33 cellular contexts compared by ENCODE assay signal in genomic region chr20:3754258-3754595, GRCh38. TPM values are rescaled to one million over a fixed set of nuclear protein-coding genes. Genes with fewer than 3 reads are reported as not detected.
"Had no signal": no experiment of that assay in that cellular context is flagged by ENCODE, and none has a peak within 500 bp of the region (broad histone marks: within the 10 kb centered on the region; RNA-seq: fewer than 3 reads in every experiment).

No MANE protein-coding gene starts in this region.

- H3K27me3 ChIP-seq: brain microvascular endothelial cell, MG63 had no signal

- H3K27ac ChIP-seq: brain microvascular endothelial cell, WERI-Rb-1 had no signal

- H3K36me3 ChIP-seq: MG63 had no signal

- H3K9me3 ChIP-seq: MG63 had no signal

- DNase-seq: activated CD4-positive, alpha-beta memory T cell treated with anti-CD3 and anti-CD28 coated beads, Interleukin-2, amount 10 ng/mL, durations not matched to agents 7 days and 5 days; activated CD4-positive, alpha-beta T cell treated with anti-CD3 and anti-CD28 coated beads for 1 hour; activated CD4-positive, alpha-beta T cell treated with anti-CD3 and anti-CD28 coated beads for 48 hours; activated CD4-positive, CD25-positive, alpha-beta regulatory T cell; activated CD8-positive, alpha-beta memory T cell treated with anti-CD3 and anti-CD28 coated beads for 24 hours; activated CD8-positive, alpha-beta memory T cell treated with anti-CD3 and anti-CD28 coated beads, Interleukin-2, amount 10 ng/mL, durations not matched to agents 7 days and 5 days; activated effector memory CD4-positive, alpha-beta T cell treated with Interleukin-2 at 50 U/mL for 16 hours; activated naive CD4-positive, alpha-beta T cell treated with anti-CD3 and anti-CD28 coated beads, Interleukin-2, amount 10 ng/mL, durations not matched to agents 7 days and 5 days; activated naive CD8-positive, alpha-beta T cell treated with anti-CD3 and anti-CD28 coated beads, Interleukin-2, amount 50 U/mL, for 24 hours; activated T-cell treated with anti-CD3 and anti-CD28 coated beads, Interleukin-2, amount 50 U/mL, for 1 hour; amniotic stem cell; aorta; brain microvascular endothelial cell; Kasumi-1; KG1; MG63; NCI-H1048; NCI-H1105 treated with DMSO at 0.1 percent for 48 hours; NCI-H1436 treated with DMSO at 0.1 percent for 48 hours; NCI-H1694 treated with DMSO at 0.1 percent for 48 hours; NCI-H2029; NCI-H345; NCI-H524 treated with DMSO at 0.1 percent for 48 hours; SIG-M5; SW 1271; T1000; WERI-Rb-1 had no signal

- H3K4me3 ChIP-seq: MG63 had no signal

- ATAC-seq: activated CD8-positive, alpha-beta memory T cell treated with anti-CD3 and anti-CD28 coated beads, Interleukin-2, amount 10 ng/mL, durations not matched to agents 7 days and 5 days; activated naive CD8-positive, alpha-beta T cell treated with anti-CD3 and anti-CD28 coated beads, Interleukin-2, amount 50 U/mL, for 24 hours; Panc1 had no signal

RNA-seq across cellular contexts. Expression of gene HSPA12B, which starts 21.7 kb away (rescaled TPM):
- total RNA-seq: activated CD8-positive, alpha-beta memory T cell treated with anti-CD3 and anti-CD28 coated beads, Interleukin-2, amount 10 ng/mL, durations not matched to agents 7 days and 5 days; activated T-helper 1 cell treated with anti-CD3 and anti-CD28 coated beads, Interleukin-12 subunit alpha, Interleukin-12 subunit beta, Interleukin-2, Interleukin-4 antibody, amounts not matched to agents 30 ng/mL and 10 ng/mL and 1 ng/mL, durations not matched to agents 14 hours and 24 hours and 36 hours; NCI-H460; RPMI7951; T-helper 1 cell treated with Interleukin-12 subunit alpha and Interleukin-12 subunit beta and Interleukin-4 antibody, amounts not matched to agents 30 ng/mL and 1 ng/mL, for 36 hours; T-helper 2 cell treated with Interferon-gamma antibody and Interleukin-4, amounts not matched to agents 100 ng/mL and 5 ng/mL, for 36 hours had no signal

RNA-seq across cellular contexts. Expression of gene SPEF1, which starts 27.0 kb away (rescaled TPM):
- total RNA-seq: activated CD4-positive, alpha-beta memory T cell treated with anti-CD3 and anti-CD28 coated beads, Interleukin-2, amount 10 ng/mL, durations not matched to agents 7 days and 5 days; activated T-helper 1 cell treated with anti-CD3 and anti-CD28 coated beads, Interleukin-12 subunit alpha, Interleukin-12 subunit beta, Interleukin-2, Interleukin-4 antibody, amounts not matched to agents 30 ng/mL and 10 ng/mL and 1 ng/mL, durations not matched to agents 14 hours and 24 hours and 36 hours; aorta; RPMI7951 had no signal

RNA-seq across cellular contexts. Expression of gene SIGLEC1, which starts 41.8 kb away (rescaled TPM):
- total RNA-seq: activated CD8-positive, alpha-beta memory T cell treated with anti-CD3 and anti-CD28 coated beads, Interleukin-2, amount 10 ng/mL, durations not matched to agents 7 days and 5 days; activated T-helper 1 cell treated with anti-CD3 and anti-CD28 coated beads, Interleukin-12 subunit alpha, Interleukin-12 subunit beta, Interleukin-2, Interleukin-4 antibody, amounts not matched to agents 30 ng/mL and 10 ng/mL and 1 ng/mL, durations not matched to agents 14 hours and 24 hours and 36 hours; NCI-H460; RPMI7951; T-helper 1 cell treated with Interleukin-12 subunit alpha and Interleukin-12 subunit beta and Interleukin-4 antibody, amounts not matched to agents 30 ng/mL and 1 ng/mL, for 36 hours; T-helper 2 cell treated with Interferon-gamma antibody and Interleukin-4, amounts not matched to agents 100 ng/mL and 5 ng/mL, for 36 hours had no signal
